ENCODE assay signal across 8 cellular contexts in genomic region chr5:38551020-38552017, GRCh38. TPM values are rescaled to one million over a fixed set of nuclear protein-coding genes. Genes with fewer than 3 reads are reported as not detected.
A peak's percentile ranks its signal among the peaks of the same experiment; 100 is the strongest.
DNase-seq lines count a peak whose midpoint lies in the region; ATAC-seq, FAIRE-seq and TF ChIP-seq lines count a peak whose summit lies in the region.

No MANE protein-coding gene starts in this region.

- POLR2A ChIA-PET in Panc1 (lab: Charles Lee): no interaction called here

- H3K27ac ChIP-seq in Panc1 (ENCODE audit: low read length) (peak overlapping the region; percentile 86), psoas muscle (peak overlapping the region; percentile 47)

- ATAC-seq in HG02870 (IDR thresholded peaks at IDR 0.05; ENCODE audit: unreplicated experiment) (peak; percentile 66), Panc1 (peak; percentile 69), psoas muscle (peak; percentile 48 to 65 (median 64))

- TF ChIP-seq POLR2A in GM12892 (IDR thresholded peaks at IDR 0.05; ENCODE audit: low read depth, low read length): no peak

- H3K27me3 ChIP-seq in Panc1 (ENCODE audit: control insufficient read depth, insufficient read depth, low read length) (no peaks in the 10 kb centered on the region), psoas muscle (ENCODE audit: insufficient read depth in 3 of 3, low read length in 2 of 3) (no peaks in the 10 kb centered on the region)

- no peak for FAIRE-seq in GM12892 (lab: Jason Lieb, UNC)

- intact Hi-C loops in Panc1 (cut with micrococcal nuclease; ENCODE audit: unreplicated experiment): loop anchor here (2.0 to 10.0 kb wide), 2 partner anchors 111 to 113 kb away; no protein-coding TSS in a partner anchor
- intact Hi-C loops in psoas muscle (cut with DNase I): loop anchor here (5.0 to 10.0 kb wide), 2 partner anchors 84 to 253 kb away; no protein-coding TSS in a partner anchor

- no peaks in the 10 kb centered on the region for H3K36me3 ChIP-seq in Panc1 (ENCODE audit: control insufficient read depth, insufficient read depth, low read length)
- H3K36me3 ChIP-seq in psoas muscle (ENCODE audit: insufficient read depth in 1 of 2, low read depth in 1 of 2): no peaks in the 10 kb centered on the region

- H3K9me3 ChIP-seq in Panc1 (ENCODE audit: control insufficient read depth, insufficient read depth, low read depth, low read length): no peaks in the 10 kb centered on the region
- H3K9me3 ChIP-seq in psoas muscle: no peaks in the 10 kb centered on the region

- DNase-seq in NCI-H82 (lab: John Stamatoyannopoulos, UW): peak; percentile 71
- DNase-seq in NCI-H82 treated with DMSO at 0.1 percent for 48 hours (lab: John Stamatoyannopoulos, UW; ENCODE audit: unreplicated experiment): no peak
- DNase-seq in Panc1 (ENCODE audit: low read depth, low spot score): no peak
- peak; percentile 48 for DNase-seq in fibroblast of gingiva (ENCODE audit: low read depth)
- DNase-seq in psoas muscle: no peak
- no peak for DNase-seq in NK-92 treated with Interleukin-12 subunit alpha and Interleukin-12 subunit beta, amount 100 ng/mL, for 24 hours (lab: John Stamatoyannopoulos, UW)
- DNase-seq in GM12892 (ENCODE audit: insufficient read length): no peak

- 53 to 61% (median 55%) methylated on average over 10 of the region's 10 CpGs for WGBS in psoas muscle, 3 donors

- in situ Hi-C loops in Panc1 (cut with HindIII; ENCODE audit: low pct_unique_long_range_greater_than_20kb, low sequenced_read_pairs): no loop called here

- TF ChIP-seq CTCF in Panc1 (IDR thresholded peaks at IDR 0.05) (peak; percentile 82), psoas muscle (IDR thresholded peaks at IDR 0.05) (peak; percentile 64)

- no peak overlapping the region; a peak in 1 of 4 replicates for H3K4me3 ChIP-seq in Panc1 (ENCODE audit: low read depth in 2 of 2, low read length in 2 of 2)
- H3K4me3 ChIP-seq in psoas muscle: peak overlapping the region; percentile 0

- H3K4me1 ChIP-seq in Panc1 (ENCODE audit: control insufficient read depth, insufficient read depth, low read length) (peaks cover 82% of the 10 kb centered on the region), psoas muscle (peaks cover 68% of the 10 kb centered on the region)

- CTCF ChIA-PET in Panc1 (lab: Charles Lee): interaction anchor here (0.6 to 1.5 kb wide), 4 partner anchors 109 to 294 kb away, joined by 5 to 18 read pairs (median 9); no protein-coding TSS in a partner anchor

- no TSS peak for BruUV-seq in Panc1 (replicated peaks; lab: Mats Ljungman, UMichigan)

RNA-seq across cellular contexts. Expression of gene LIFR, which starts 5.1 kb away (rescaled TPM):
- total RNA-seq in Panc1 (2021; ENCODE audit: unreplicated experiment): 91.3 TPM
- polyA plus RNA-seq in Panc1 (2012; ENCODE audit: insufficient read length): 20.6 TPM
- 10 to 100 TPM; 28.9 to 74.5 (median 57.1) TPM for total RNA-seq in psoas muscle
- polyA plus RNA-seq in psoas muscle: 10 to 100 TPM; 10.1 to 27.4 (median 10.4) TPM
- polyA plus RNA-seq in GM12892 (2012; ENCODE audit: missing spikeins): 0.06 TPM

Comparison
In these comparisons a context has a peak if more than half of its experiments do, and no peak if none do; other contexts are left out.
1. DNase-seq: peak in NCI-H82 (single experiment) and fibroblast of gingiva (single experiment); none in NCI-H82 treated with DMSO at 0.1 percent for 48 hours (single experiment), Panc1 (single experiment), psoas muscle (0 of 2), NK-92 treated with Interleukin-12 subunit alpha and Interleukin-12 subunit beta, amount 100 ng/mL, for 24 hours (single experiment) and GM12892 (single experiment).
2. Peak in every context shown above with its lines, with median percentiles within 50 percentile points of each other: ATAC-seq.